In genomic region chr12:22684526-22685118, GRCh38 we compare ENCODE assay signal across 8 cellular contexts. TPM values are rescaled to one million over a fixed set of nuclear protein-coding genes. Genes with fewer than 3 reads are reported as not detected.
DNase-seq lines count a peak whose midpoint lies in the region; ATAC-seq and TF ChIP-seq lines count a peak whose summit lies in the region.

No MANE protein-coding gene starts in this region.

- H3K27ac ChIP-seq in Peyer's patch: no peak overlapping the region
- H3K27ac ChIP-seq in sigmoid colon: no peak overlapping the region

- H3K36me3 ChIP-seq in Peyer's patch: peaks cover 0 to 12% (median 0%) of the 10 kb centered on the region in 3 donors
- no peaks in the 10 kb centered on the region for H3K36me3 ChIP-seq in sigmoid colon

- intact Hi-C loops in sigmoid colon (cut with DNase I): no loop called here

- TF ChIP-seq POLR2A in Peyer's patch (IDR thresholded peaks at IDR 0.05) (no peak), sigmoid colon (IDR thresholded peaks at IDR 0.05) (no peak)

- H3K4me1 ChIP-seq in Peyer's patch (peaks cover 0 to 7% (median 0%) of the 10 kb centered on the region in 4 donors), sigmoid colon (no peaks in the 10 kb centered on the region)

- no peak overlapping the region for H3K27ac Mint-ChIP-seq in T-helper 2 cell treated with Interferon-gamma antibody and Interleukin-4, amounts not matched to agents 5 μg/mL and 100 μg/mL, for 36 hours

- no peak overlapping the region for H3K4me3 ChIP-seq in AG04449 (ENCODE audit: low read depth, low read length)
- H3K4me3 ChIP-seq in GM12875 (ENCODE audit: low read depth, low read length): no peak overlapping the region
- no peak overlapping the region for H3K4me3 ChIP-seq in Peyer's patch
- no peak overlapping the region for H3K4me3 ChIP-seq in sigmoid colon

- DNase-seq in AG04449 (ENCODE audit: low read depth, low spot score): no peak
- DNase-seq in Peyer's patch: no peak
- peak; percentile 46 for DNase-seq in fibroblast of gingiva (ENCODE audit: low read depth)
- no peak for DNase-seq in sigmoid colon
- DNase-seq in NCI-H1930 (lab: John Stamatoyannopoulos, UW): no peak
- DNase-seq in T-helper 2 cell treated with Interferon-gamma antibody and Interleukin-4, amounts not matched to agents 5 μg/mL and 100 μg/mL, for 36 hours (ENCODE audit: low spot score): no peak

- TF ChIP-seq CTCF in AG04449 (IDR thresholded peaks at IDR 0.05; ENCODE audit: insufficient read depth, low read length, missing control alignments) (peak; percentile 24), GM12875 (IDR thresholded peaks at IDR 0.05; ENCODE audit: borderline replicate concordance, insufficient read depth, low read depth, low read length) (peak; percentile 34; the same call in 1 of the 2 replicates), Peyer's patch (IDR thresholded peaks at IDR 0.05) (peak; percentile 8 to 54 (median 44)), sigmoid colon (IDR thresholded peaks at IDR 0.05) (peak in 3 of 4 experiments; percentile 10 to 52 (median 28))

- peaks cover 7% of the 10 kb centered on the region for H3K9me3 Mint-ChIP-seq in T-helper 2 cell treated with Interferon-gamma antibody and Interleukin-4, amounts not matched to agents 5 μg/mL and 100 μg/mL, for 36 hours

- CTCF ChIA-PET in AG04449 (lab: Yijun Ruan, JAX): interaction anchor here (0.7 to 3.7 kb wide), 8 partner anchors 11 to 100 kb away, joined by 3 to 23 read pairs (median 4); no protein-coding TSS in a partner anchor

- peak; percentile 33 for ATAC-seq in HG03442 (IDR thresholded peaks at IDR 0.05; ENCODE audit: unreplicated experiment)

- no peak for TF ChIP-seq EP300 in sigmoid colon (IDR thresholded peaks at IDR 0.05)

- H3K4me1 Mint-ChIP-seq in T-helper 2 cell treated with Interferon-gamma antibody and Interleukin-4, amounts not matched to agents 5 μg/mL and 100 μg/mL, for 36 hours (ENCODE audit: low read depth): peaks cover 19% of the 10 kb centered on the region

- no peaks in the 10 kb centered on the region for H3K27me3 ChIP-seq in Peyer's patch
- no peaks in the 10 kb centered on the region for H3K27me3 ChIP-seq in sigmoid colon

- no peak overlapping the region for H3K4me3 Mint-ChIP-seq in T-helper 2 cell treated with Interferon-gamma antibody and Interleukin-4, amounts not matched to agents 5 μg/mL and 100 μg/mL, for 36 hours

- H3K27me3 Mint-ChIP-seq in T-helper 2 cell treated with Interferon-gamma antibody and Interleukin-4, amounts not matched to agents 5 μg/mL and 100 μg/mL, for 36 hours (ENCODE audit: low read depth): no peaks in the 10 kb centered on the region

- POLR2A ChIA-PET in AG04449 (lab: Yijun Ruan, JAX): no interaction called here

- no peaks in the 10 kb centered on the region for H3K9me3 ChIP-seq in Peyer's patch
- no peaks in the 10 kb centered on the region for H3K9me3 ChIP-seq in sigmoid colon

- 19 to 21% methylated on average over 2 of the region's 2 CpGs for WGBS in sigmoid colon, 2 donors

- H3K36me3 Mint-ChIP-seq in T-helper 2 cell treated with Interferon-gamma antibody and Interleukin-4, amounts not matched to agents 5 μg/mL and 100 μg/mL, for 36 hours (ENCODE audit: low read depth): peaks cover 25% of the 10 kb centered on the region

RNA-seq across cellular contexts. Expression of gene ETNK1, which starts 59.7 kb away (rescaled TPM):
- total RNA-seq in Peyer's patch: 10 to 100 TPM; 48.5 to 73.3 (median 58.4) TPM
- total RNA-seq in sigmoid colon: 10 to 100 TPM; 25.7 to 30.0 (median 29.3) TPM
- 10 to 100 TPM; 18.6 to 49.5 (median 28.1) TPM for polyA plus RNA-seq in sigmoid colon
